8 cellular contexts compared by ENCODE assay signal in genomic region chr14:73136387-73137221, GRCh38. TPM values are rescaled to one million over a fixed set of nuclear protein-coding genes. Genes with fewer than 3 reads are reported as not detected.
DNase-seq lines count a peak whose midpoint lies in the region; ATAC-seq and TF ChIP-seq lines count a peak whose summit lies in the region.

Gene PSEN1 (plus strand): TSS chr14:73136507. CDS start chr14:73148020, 11,513 bp downstream.

- H3K4me1 ChIP-seq in left ventricle myocardium inferior, result peaks cover 33% of the 10 kb centered on the region
- peaks cover 9% of the 10 kb centered on the region for H3K4me1 ChIP-seq in prostate gland (replicated peaks)

- peak within 1 kb of the TSS; percentile 97 for H3K4me3 ChIP-seq in left ventricle myocardium inferior
- H3K4me3 ChIP-seq in prostate gland, result peak within 1 kb of the TSS; percentile 56 to 98

- intact Hi-C loops in left ventricle myocardium inferior (cut with micrococcal nuclease), result no loop called here
- intact Hi-C loops in prostate gland (cut with DNase I), result no loop called here

- under 1% methylated on average over 71 of the region's 71 CpGs for WGBS in prostate gland

- TF ChIP-seq CTCF in left ventricle myocardium inferior (IDR thresholded peaks at IDR 0.05; ENCODE audit: borderline replicate concordance) (no peak), prostate gland (IDR thresholded peaks at IDR 0.05) (peak in 1 of 4 experiments; percentile 4)

- ATAC-seq in GM18498 (IDR thresholded peaks at IDR 0.05; ENCODE audit: unreplicated experiment) (peak; percentile 92), HG02885 (IDR thresholded peaks at IDR 0.05; ENCODE audit: poor library complexity, unreplicated experiment) (peak; percentile 91)

- H3K27ac ChIP-seq in angular gyrus (ENCODE audit: low read depth, low read length), result peak within 1 kb of the TSS; percentile 91
- peak within 1 kb of the TSS; percentile 94 for H3K27ac ChIP-seq in left ventricle myocardium inferior (replicated peaks)
- peak within 1 kb of the TSS; percentile 90 to 99 for H3K27ac ChIP-seq in prostate gland

- TF ChIP-seq POLR2A in prostate gland (IDR thresholded peaks at IDR 0.05), result peak; percentile 92

- DNase-seq in NCI-H187 treated with DMSO at 0.1 percent for 48 hours (lab: John Stamatoyannopoulos, UW), result peak; percentile 73
- peak; percentile 95 to 99 (median 98) for DNase-seq in T-helper 2 cell
- DNase-seq in left ventricle myocardium inferior, result peak; percentile 94
- peak; percentile 95 for DNase-seq in prostate gland (ENCODE audit: low spot score)
- peak; percentile 97 for DNase-seq in ureter (ENCODE audit: low spot score)

- H3K27me3 ChIP-seq in left ventricle myocardium inferior (ENCODE audit: low read depth) (no peaks in the 10 kb centered on the region), prostate gland (replicated peaks; ENCODE audit: insufficient read depth) (no peaks in the 10 kb centered on the region)

- H3K36me3 ChIP-seq in left ventricle myocardium inferior (no peaks in the 10 kb centered on the region), prostate gland (no peaks in the 10 kb centered on the region)

- H3K9me3 ChIP-seq in left ventricle myocardium inferior (replicated peaks), result no peaks in the 10 kb centered on the region
- no peaks in the 10 kb centered on the region for H3K9me3 ChIP-seq in prostate gland

RNA-seq across cellular contexts. Expression of gene PSEN1, which starts in this region (rescaled TPM):
- 25.2 TPM for total RNA-seq in left ventricle myocardium inferior
- 10 to 100 TPM; 46.3 to 61.9 TPM for total RNA-seq in prostate gland
- 71.1 TPM for total RNA-seq in ureter

Comparison
In these comparisons a context has a peak if more than half of its experiments do, and no peak if none do; other contexts are left out.
1. Peak in every context shown above with its lines: DNase-seq, ATAC-seq, H3K4me3 ChIP-seq and H3K27ac ChIP-seq.